In genomic region chrX:41110801-41111625, GRCh38 we compare ENCODE assay signal across 11 cellular contexts. TPM values are rescaled to one million over a fixed set of nuclear protein-coding genes. Genes with fewer than 3 reads are reported as not detected.
DNase-seq lines count a peak whose midpoint lies in the region; ATAC-seq and TF ChIP-seq lines count a peak whose summit lies in the region.
"Had no signal": no experiment of that assay in that cellular context is flagged by ENCODE, and none has a peak within 500 bp of the region (broad histone marks: within the 10 kb centered on the region; RNA-seq: fewer than 3 reads in every experiment).

No MANE protein-coding gene starts in this region.

- no peaks in the 10 kb centered on the region for H3K27me3 ChIP-seq in right cardiac atrium (ENCODE audit: control insufficient read depth, insufficient read depth)
- no peaks in the 10 kb centered on the region for H3K27me3 ChIP-seq in iPS-18a (ENCODE audit: control insufficient read depth, insufficient read depth, low read length)
- H3K27me3 ChIP-seq: foreskin keratinocyte had no signal

- ATAC-seq in left ventricle myocardium superior: peak; percentile 28
- no peak for ATAC-seq in right cardiac atrium
- peak; percentile 47 for ATAC-seq in T-helper 17 cell
- no peak for ATAC-seq in GM18502 (IDR thresholded peaks at IDR 0.05; ENCODE audit: poor library complexity, unreplicated experiment)
- ATAC-seq: foreskin keratinocyte had no signal

- H3K9ac ChIP-seq in iPS-18a (ENCODE audit: low read length): no peak overlapping the region

- no TSS peak for BruUV-seq in MCF 10A (replicated peaks; lab: Mats Ljungman, UMichigan)

- no peaks in the 10 kb centered on the region for H3K27me3 Mint-ChIP-seq in T-helper 17 cell
- H3K27me3 Mint-ChIP-seq in MCF 10A (ENCODE audit: insufficient read depth, unreplicated experiment): peaks cover 22% of the 10 kb centered on the region

- intact Hi-C loops in left ventricle myocardium superior (cut with micrococcal nuclease) (loop anchor here (10.0 kb wide), 1 partner anchor 456 kb away; no protein-coding TSS in a partner anchor), right cardiac atrium (cut with DNase I) (loop anchor here in 3 of 4 donors (10.0 kb wide), 2 partner anchors 226 to 456 kb away; no protein-coding TSS in a partner anchor), MCF 10A (cut with micrococcal nuclease) (loop anchor here (10.0 kb wide), 3 partner anchors 186 to 566 kb away; no protein-coding TSS in a partner anchor)

- H3K4me3 Mint-ChIP-seq in T-helper 17 cell (peak overlapping the region; percentile 43), MCF 10A (ENCODE audit: unreplicated experiment) (no peak overlapping the region)

- H3K36me3 Mint-ChIP-seq in T-helper 17 cell (ENCODE audit: low read depth): no peaks in the 10 kb centered on the region
- no peaks in the 10 kb centered on the region for H3K36me3 Mint-ChIP-seq in MCF 10A (ENCODE audit: insufficient read depth, unreplicated experiment)

- no peak for TF ChIP-seq CTCF in MCF 10A (IDR thresholded peaks at IDR 0.05; ENCODE audit: unreplicated experiment)

- H3K4me3 ChIP-seq in right cardiac atrium (ENCODE audit: low read length) (no peak overlapping the region), iPS-18a (ENCODE audit: low read length) (peak overlapping the region; percentile 18)

- H3K27ac ChIP-seq in right cardiac atrium (ENCODE audit: low read length): no peak overlapping the region
- H3K27ac ChIP-seq in iPS-18a (ENCODE audit: low read length): no peak overlapping the region
- H3K27ac ChIP-seq: C4-2B, foreskin keratinocyte had no signal

- H3K36me3 ChIP-seq in iPS-18a (ENCODE audit: control insufficient read depth, low read depth, low read length): no peaks in the 10 kb centered on the region

- H3K4me1 ChIP-seq in right cardiac atrium (ENCODE audit: control insufficient read depth, insufficient read depth, low read length) (peaks cover 6% of the 10 kb centered on the region), iPS-18a (ENCODE audit: control insufficient read depth, low read depth, low read length) (peaks cover 57% of the 10 kb centered on the region)

- peaks cover 43% of the 10 kb centered on the region for H3K4me1 Mint-ChIP-seq in T-helper 17 cell
- H3K4me1 Mint-ChIP-seq in MCF 10A (ENCODE audit: insufficient read depth, unreplicated experiment): peaks cover 16% of the 10 kb centered on the region

- POLR2A ChIA-PET in MCF 10A (lab: Yijun Ruan, JAX): interaction anchor here (0.6 to 1.4 kb wide), 4 partner anchors 22 to 136 kb away, joined by 3 to 4 read pairs (median 4); no protein-coding TSS in a partner anchor

- no peaks in the 10 kb centered on the region for H3K9me3 Mint-ChIP-seq in MCF 10A (ENCODE audit: unreplicated experiment)

- WGBS in right cardiac atrium: 46% methylated on average over 7 of the region's 7 CpGs

- CTCF ChIA-PET in MCF 10A (lab: Yijun Ruan, JAX): interaction anchor here (1.3 to 2.0 kb wide), 3 partner anchors 11 to 459 kb away, joined by 3 to 6 read pairs (median 5); no protein-coding TSS in a partner anchor

- DNase-seq in left ventricle myocardium superior: no peak
- DNase-seq in right cardiac atrium: no peak
- no peak for DNase-seq in T-helper 17 cell
- DNase-seq in AG08396 (ENCODE audit: low spot score): no peak
- no peak for DNase-seq in MCF 10A (ENCODE audit: unreplicated experiment)
- DNase-seq in islet precursor cell: no peak
- DNase-seq: foreskin keratinocyte, NCI-H748 treated with DMSO at 0.1 percent for 48 hours had no signal

- H3K27ac Mint-ChIP-seq in T-helper 17 cell (peak overlapping the region; percentile 27), MCF 10A (ENCODE audit: low read depth, unreplicated experiment) (no peak overlapping the region)

- H3K9me3 ChIP-seq in right cardiac atrium (ENCODE audit: control insufficient read depth, low read length) (no peaks in the 10 kb centered on the region), T-helper 17 cell (ENCODE audit: control insufficient read depth, low read length, poor library complexity, severe bottlenecking) (no peaks in the 10 kb centered on the region), iPS-18a (ENCODE audit: control insufficient read depth, low read depth, low read length) (no peaks in the 10 kb centered on the region)

RNA-seq across cellular contexts. Expression of gene USP9X, which starts 25.8 kb away (rescaled TPM):
- total RNA-seq in left ventricle myocardium superior: 51.7 TPM
- 10 to 100 TPM; 57.3 to 72.6 (median 62.3) TPM for total RNA-seq in right cardiac atrium
- polyA plus RNA-seq in right cardiac atrium: 13.3 TPM
- 10 to 100 TPM; 69.1 to 86.2 TPM for total RNA-seq in T-helper 17 cell
- 68.6 and 77.9 TPM in 2 replicates for total RNA-seq in MCF 10A (2022)

Comparison
In these comparisons a context has a peak if more than half of its experiments do, and no peak if none do; other contexts are left out.
1. ATAC-seq: peak in left ventricle myocardium superior (single experiment) and T-helper 17 cell (single experiment); none in right cardiac atrium (0 of 2) and GM18502 (single experiment).